8 cellular contexts compared by ENCODE assay signal in genomic region chrX:154399527-154400368, GRCh38. TPM values are rescaled to one million over a fixed set of nuclear protein-coding genes. Genes with fewer than 3 reads are reported as not detected.
A peak's percentile ranks its signal among the peaks of the same experiment; 100 is the strongest.
DNase-seq lines count a peak whose midpoint lies in the region; ATAC-seq and TF ChIP-seq lines count a peak whose summit lies in the region.

No MANE protein-coding gene starts in this region.

- H2AFZ ChIP-seq in neural cell (ENCODE audit: low read depth, low read length) = no peak overlapping the region

- H3K9me2 ChIP-seq in neural cell (ENCODE audit: insufficient read depth, low read length) = no peaks in the 10 kb centered on the region

- peaks cover 22% of the 10 kb centered on the region for H3K36me3 ChIP-seq in CD8-positive, alpha-beta memory T cell (ENCODE audit: insufficient read depth, low read length)
- H3K36me3 ChIP-seq in neural cell (ENCODE audit: insufficient read depth, low read length) = no peaks in the 10 kb centered on the region

- H3K4me1 ChIP-seq in CD8-positive, alpha-beta memory T cell (ENCODE audit: insufficient read depth, low read length) = peaks cover 14% of the 10 kb centered on the region

- ATAC-seq in HG03565 (IDR thresholded peaks at IDR 0.05; ENCODE audit: unreplicated experiment) (no peak), GM21381 (IDR thresholded peaks at IDR 0.05; ENCODE audit: unreplicated experiment) (no peak), GM18909 (IDR thresholded peaks at IDR 0.05; ENCODE audit: poor library complexity, unreplicated experiment) (no peak)

- peak in 2 of 5 donors; percentile 40 to 59 for DNase-seq in CD8-positive, alpha-beta memory T cell
- DNase-seq in OCI-M1 (lab: John Stamatoyannopoulos, UW) = peak; percentile 22
- DNase-seq in coronary artery (ENCODE audit: low spot score) = no peak
- no peak for DNase-seq in hepatic stellate cell (ENCODE audit: low spot score)

- peaks cover 5% of the 10 kb centered on the region for H4K20me1 ChIP-seq in neural cell (ENCODE audit: insufficient read depth)

- H3K9me3 ChIP-seq in CD8-positive, alpha-beta memory T cell (ENCODE audit: low read length) = no peaks in the 10 kb centered on the region
- H3K9me3 ChIP-seq in neural cell (ENCODE audit: low read length) = no peaks in the 10 kb centered on the region

- POLR2A ChIA-PET in CD8-positive, alpha-beta memory T cell (lab: Charles Lee) = interaction anchor here (1.5 to 2.9 kb wide), 7 partner anchors 10 to 144 kb away, joined by 3 to 20 read pairs (median 7); partner anchors contain the start of genes ATP6AP1, DNASE1L1, LAGE3 and SLC10A3

- peak overlapping the region; percentile 97 for H3K9ac ChIP-seq in neural cell (ENCODE audit: low read length)

- peak overlapping the region; percentile 92 to 100 (median 99) for H3K27ac Mint-ChIP-seq in CD8-positive, alpha-beta memory T cell

- peaks cover 4% of the 10 kb centered on the region for H3K79me2 ChIP-seq in neural cell (replicated peaks; ENCODE audit: insufficient read depth, low read length)

- H3K36me3 Mint-ChIP-seq in CD8-positive, alpha-beta memory T cell = peaks cover 11 to 44% (median 11%) of the 10 kb centered on the region in 3 donors

- H3K27me3 ChIP-seq in CD8-positive, alpha-beta memory T cell (ENCODE audit: insufficient read depth, low read length, poor library complexity, severe bottlenecking) = no peaks in the 10 kb centered on the region
- no peaks in the 10 kb centered on the region for H3K27me3 ChIP-seq in neural cell (ENCODE audit: insufficient read depth, low read depth, low read length)

- peak overlapping the region; percentile 89 for H3K4me3 ChIP-seq in CD8-positive, alpha-beta memory T cell (ENCODE audit: low read length)
- H3K4me3 ChIP-seq in coronary artery = peak overlapping the region; percentile 84
- peak overlapping the region; percentile 81 for H3K4me3 ChIP-seq in neural cell (ENCODE audit: low read length)

- CTCF ChIA-PET in CD8-positive, alpha-beta memory T cell (lab: Charles Lee) = interaction anchor here (0.7 to 2.8 kb wide), 6 partner anchors 10 to 91 kb away, joined by 3 to 10 read pairs (median 4); partner anchors contain the start of gene SLC10A3

- no peak for TF ChIP-seq CTCF in coronary artery (IDR thresholded peaks at IDR 0.05)
- no peak for TF ChIP-seq CTCF in neural cell (IDR thresholded peaks at IDR 0.05; ENCODE audit: poor library complexity, severe bottlenecking)

- H3K4me3 Mint-ChIP-seq in CD8-positive, alpha-beta memory T cell = peak overlapping the region; percentile 90 to 99 (median 97)

- H3F3A ChIP-seq in neural cell (ENCODE audit: insufficient read depth, low read length, poor library complexity, severe bottlenecking) = no peaks in the 10 kb centered on the region

- TF ChIP-seq RAD21 in neural cell (conservative IDR thresholded peaks at IDR 0.05) = no peak

- H3K4me2 ChIP-seq in neural cell (ENCODE audit: low read length) = peak overlapping the region; percentile 39

- TF ChIP-seq EP300 in neural cell (conservative IDR thresholded peaks at IDR 0.05; ENCODE audit: poor library complexity, severe bottlenecking) = no peak

- peak overlapping the region; percentile 98 for H3K27ac ChIP-seq in CD8-positive, alpha-beta memory T cell (ENCODE audit: low read depth, low read length)
- H3K27ac ChIP-seq in coronary artery (peak overlapping the region in 1 of 2 donors; percentile 99), neural cell (ENCODE audit: low read length) (no peak overlapping the region)

- peaks cover 19 to 33% (median 23%) of the 10 kb centered on the region in 3 donors for H3K4me1 Mint-ChIP-seq in CD8-positive, alpha-beta memory T cell

- no peaks in the 10 kb centered on the region for H3K9me3 Mint-ChIP-seq in CD8-positive, alpha-beta memory T cell

- H3K27me3 Mint-ChIP-seq in CD8-positive, alpha-beta memory T cell = peaks cover 0 to 21% of the 10 kb centered on the region in 2 donors

TF ChIP-seq in neural cell, 6 proteins besides CTCF, POLR2A, EP300 and RAD21:
- TF ChIP-seq SMC3 (conservative IDR thresholded peaks at IDR 0.05; ENCODE audit: poor library complexity) (no peak), POLR2AphosphoS5 (IDR thresholded peaks at IDR 0.05) (no peak), REST (IDR thresholded peaks at IDR 0.05; ENCODE audit: borderline replicate concordance) (no peak), EZH2 (IDR thresholded peaks at IDR 0.05; ENCODE audit: borderline replicate concordance, insufficient read depth, low read length, poor library complexity, severe bottlenecking) (no peak), TAF1 (IDR thresholded peaks at IDR 0.05; ENCODE audit: low read depth) (no peak), MXI1 (conservative IDR thresholded peaks at IDR 0.05; ENCODE audit: poor library complexity, severe bottlenecking) (no peak)

RNA-seq across cellular contexts. Expression of gene RPL10, which starts 1.6 kb away (rescaled TPM):
- 1,000 to 10,000 TPM; 3,198 to 3,218 TPM for total RNA-seq in CD8-positive, alpha-beta memory T cell
- polyA plus RNA-seq in CD8-positive, alpha-beta memory T cell = 4,855 TPM
- polyA plus RNA-seq in neural cell = 3,689 and 3,975 TPM in 2 replicates
- 1,156 and 1,432 TPM in 2 replicates for polyA minus RNA-seq in neural cell

RNA-seq across cellular contexts. Expression of gene DNASE1L1, which starts 9.3 kb away (rescaled TPM):
- total RNA-seq in CD8-positive, alpha-beta memory T cell = 10 to 100 TPM in 1 of 2 experiments, 1 to 10 TPM in 1; 9.8 to 10.1 TPM
- polyA plus RNA-seq in CD8-positive, alpha-beta memory T cell = 19.1 TPM
- 8.3 and 9.2 TPM in 2 replicates for polyA plus RNA-seq in neural cell
- 6.8 and 7.5 TPM in 2 replicates for polyA minus RNA-seq in neural cell

RNA-seq across cellular contexts. Expression of gene TAFAZZIN, which starts 11.6 kb away (rescaled TPM):
- total RNA-seq in CD8-positive, alpha-beta memory T cell = 10 to 100 TPM; 51.9 to 52.3 TPM
- 41.4 TPM for polyA plus RNA-seq in CD8-positive, alpha-beta memory T cell
- polyA plus RNA-seq in neural cell = 51.2 and 60.5 TPM in 2 replicates
- 17.5 and 18.6 TPM in 2 replicates for polyA minus RNA-seq in neural cell

RNA-seq across cellular contexts. Expression of gene EMD, which starts 20.7 kb away (rescaled TPM):
- total RNA-seq in CD8-positive, alpha-beta memory T cell = 100 to 1,000 TPM; 107 to 119 TPM
- 37.2 TPM for polyA plus RNA-seq in CD8-positive, alpha-beta memory T cell
- polyA plus RNA-seq in neural cell = 67.9 and 86.3 TPM in 2 replicates
- polyA minus RNA-seq in neural cell = 28.0 and 34.3 TPM in 2 replicates

RNA-seq across cellular contexts. Expression of gene FLNA, which starts 25.3 kb away (rescaled TPM):
- total RNA-seq in CD8-positive, alpha-beta memory T cell = 1,000 to 10,000 TPM; 1,299 to 1,356 TPM
- 799 TPM for polyA plus RNA-seq in CD8-positive, alpha-beta memory T cell
- 84.9 and 118 TPM in 2 replicates for polyA plus RNA-seq in neural cell
- 69.6 and 76.4 TPM in 2 replicates for polyA minus RNA-seq in neural cell
